13 cellular contexts compared by ENCODE assay signal in genomic region chr17:45292696-45293412, GRCh38. TPM values are rescaled to one million over a fixed set of nuclear protein-coding genes. Genes with fewer than 3 reads are reported as not detected.
DNase-seq lines count a peak whose midpoint lies in the region; TF ChIP-seq lines count a peak whose summit lies in the region.
"Had no signal": no experiment of that assay in that cellular context is flagged by ENCODE, and none has a peak within 500 bp of the region (broad histone marks: within the 10 kb centered on the region; RNA-seq: fewer than 3 reads in every experiment).

No MANE protein-coding gene starts in this region.

- peaks cover 75% of the 10 kb centered on the region for H3K4me1 Mint-ChIP-seq in activated T-cell treated with anti-CD3 and anti-CD28 coated beads, Interleukin-2, amount 50 U/mL, for 24 hours (ENCODE audit: low read depth)
- H3K4me1 Mint-ChIP-seq in brain, result peaks cover 94% of the 10 kb centered on the region

- no peak overlapping the region for H3K4ac ChIP-seq in mesenchymal stem cell (ENCODE audit: low read depth in 1 of 2, low read length in 2 of 2)

- H3K23ac ChIP-seq in mesenchymal stem cell (ENCODE audit: low read length in 2 of 2), result no peak overlapping the region

- no peak for TF ChIP-seq CTCF in brain (conservative IDR thresholded peaks at IDR 0.05)
- TF ChIP-seq CTCF in tibial artery (IDR thresholded peaks at IDR 0.05), result no peak

- H3K36me3 Mint-ChIP-seq in activated T-cell treated with anti-CD3 and anti-CD28 coated beads, Interleukin-2, amount 50 U/mL, for 24 hours (ENCODE audit: low read depth), result peaks cover 100% of the 10 kb centered on the region
- peaks cover 14% of the 10 kb centered on the region for H3K36me3 Mint-ChIP-seq in brain

- H3K27me3 ChIP-seq in mesenchymal stem cell (ENCODE audit: control insufficient read depth in 1 of 2, insufficient read depth in 1 of 2, low read length in 2 of 2), result no peaks in the 10 kb centered on the region
- H3K27me3 ChIP-seq in tibial artery, result no peaks in the 10 kb centered on the region

- H3K9me3 ChIP-seq in mesenchymal stem cell (ENCODE audit: control insufficient read depth, low read length), result no peaks in the 10 kb centered on the region
- no peaks in the 10 kb centered on the region for H3K9me3 ChIP-seq in tibial artery

- WGBS in mesenchymal stem cell, result 78% methylated on average over 12 of the region's 12 CpGs

- intact Hi-C loops in tibial artery (cut with DNase I; ENCODE audit: low total_unique reads), result no loop called here

- no peak overlapping the region for H2AFZ ChIP-seq in mesenchymal stem cell (ENCODE audit: low read depth, low read length)

- H3K4me2 ChIP-seq in mesenchymal stem cell (ENCODE audit: low read length, poor library complexity, severe bottlenecking), result peak overlapping the region; percentile 25

- no peak overlapping the region for H3K4me3 Mint-ChIP-seq in activated T-cell treated with anti-CD3 and anti-CD28 coated beads, Interleukin-2, amount 50 U/mL, for 24 hours
- peak overlapping the region in 1 of 5 experiments; percentile 30 for H3K4me3 Mint-ChIP-seq in brain
- H3K4me3 Mint-ChIP-seq: stimulated activated naive CD8-positive, alpha-beta T cell treated with anti-CD3 and anti-CD28 coated beads, Interleukin-15, amount 100 ng/mL, for 72 hours; T-helper 1 cell treated with Interleukin-12 subunit alpha and Interleukin-12 subunit beta and Interleukin-4 antibody, amounts not matched to agents 30 μg/mL and 1 μg/mL, for 36 hours had no signal

- peak overlapping the region in 1 of 2 experiments; percentile 29 for H3K4me3 ChIP-seq in mesenchymal stem cell (ENCODE audit: insufficient read depth in 1 of 2, low read depth in 1 of 2, low read length in 2 of 2)
- no peak overlapping the region for H3K4me3 ChIP-seq in tibial artery

- H2BK15ac ChIP-seq in mesenchymal stem cell (ENCODE audit: low read depth, poor library complexity, severe bottlenecking), result no peak overlapping the region

- peak overlapping the region; percentile 88 for H3K27ac Mint-ChIP-seq in activated T-cell treated with anti-CD3 and anti-CD28 coated beads, Interleukin-2, amount 50 U/mL, for 24 hours
- peak overlapping the region in 4 of 5 experiments; percentile 91 to 99 (median 98) for H3K27ac Mint-ChIP-seq in brain

- H3K9ac ChIP-seq in mesenchymal stem cell (ENCODE audit: low read length), result peak overlapping the region; percentile 7

- H3K9me3 Mint-ChIP-seq in activated T-cell treated with anti-CD3 and anti-CD28 coated beads, Interleukin-2, amount 50 U/mL, for 24 hours, result no peaks in the 10 kb centered on the region
- H3K9me3 Mint-ChIP-seq in brain, result no peaks in the 10 kb centered on the region
- H3K9me3 Mint-ChIP-seq: stimulated activated naive CD8-positive, alpha-beta T cell treated with anti-CD3 and anti-CD28 coated beads, Interleukin-15, amount 100 ng/mL, for 72 hours; T-helper 1 cell treated with Interleukin-12 subunit alpha and Interleukin-12 subunit beta and Interleukin-4 antibody, amounts not matched to agents 30 μg/mL and 1 μg/mL, for 36 hours had no signal

- peak overlapping the region; percentile 40 for H3K27ac ChIP-seq in mesenchymal stem cell (ENCODE audit: low read length, poor library complexity, severe bottlenecking)
- H3K27ac ChIP-seq in tibial artery, result peak overlapping the region; percentile 71 to 78
- H3K27ac ChIP-seq: HL-60 had no signal

- H2AK5ac ChIP-seq in mesenchymal stem cell (ENCODE audit: low read length, severe bottlenecking), result peak overlapping the region; percentile 24

- H3K4me1 ChIP-seq in mesenchymal stem cell (ENCODE audit: control insufficient read depth, insufficient read depth, low read depth, low read length) (peaks cover 47% of the 10 kb centered on the region), tibial artery (peaks cover 0 to 81% (median 59%) of the 10 kb centered on the region in 4 donors)

- no peaks in the 10 kb centered on the region for H3K79me1 ChIP-seq in mesenchymal stem cell (replicated peaks; ENCODE audit: low read length, poor library complexity, severe bottlenecking)

- peak overlapping the region in 1 of 2 experiments; percentile 90 for H3K18ac ChIP-seq in mesenchymal stem cell (ENCODE audit: low read depth in 1 of 2, low read length in 2 of 2)

- no peak overlapping the region for H2BK5ac ChIP-seq in mesenchymal stem cell (ENCODE audit: low read depth, low read length, poor library complexity, severe bottlenecking)

- peak overlapping the region in 1 of 2 experiments; percentile 30 for H3K14ac ChIP-seq in mesenchymal stem cell (ENCODE audit: low read length in 2 of 2)

- no peak overlapping the region for H4K8ac ChIP-seq in mesenchymal stem cell (ENCODE audit: low read length)

- DNase-seq in activated T-cell treated with anti-CD3 and anti-CD28 coated beads, Interleukin-2, amount 50 U/mL, for 24 hours, result no peak
- DNase-seq in activated T-cell treated with anti-CD3 and anti-CD28 coated beads for 4 hours (no peak), mesenchymal stem cell (no peak), tibial artery (no peak), SIG-M5 treated with dmso at 0.1 percent for 504 hours (lab: John Stamatoyannopoulos, UW; ENCODE audit: unreplicated experiment) (no peak), COR-L47 (lab: John Stamatoyannopoulos, UW) (no peak), NAMALWA (ENCODE audit: low spot score) (no peak)
- DNase-seq: NCI-H2107; stimulated activated naive CD8-positive, alpha-beta T cell treated with anti-CD3 and anti-CD28 coated beads, Interleukin-15, amount 100 ng/mL, for 72 hours had no signal

- peaks cover 24 to 44% of the 10 kb centered on the region in 2 experiments for H3K36me3 ChIP-seq in mesenchymal stem cell (ENCODE audit: control insufficient read depth in 1 of 2, insufficient read depth in 2 of 2, low read depth in 1 of 2, low read length in 2 of 2)
- peaks cover 2 to 26% (median 23%) of the 10 kb centered on the region in 3 donors for H3K36me3 ChIP-seq in tibial artery

- H2BK12ac ChIP-seq in mesenchymal stem cell (ENCODE audit: low read length in 2 of 2), result peak overlapping the region; percentile 56 to 87

- no peak overlapping the region for H2BK120ac ChIP-seq in mesenchymal stem cell (ENCODE audit: low read depth, low read length)

- H3K27me3 Mint-ChIP-seq in activated T-cell treated with anti-CD3 and anti-CD28 coated beads, Interleukin-2, amount 50 U/mL, for 24 hours, result no peaks in the 10 kb centered on the region
- no peaks in the 10 kb centered on the region for H3K27me3 Mint-ChIP-seq in brain
- H3K27me3 Mint-ChIP-seq: stimulated activated naive CD8-positive, alpha-beta T cell treated with anti-CD3 and anti-CD28 coated beads, Interleukin-15, amount 100 ng/mL, for 72 hours had no signal

- H4K91ac ChIP-seq in mesenchymal stem cell (ENCODE audit: low read length), result peak overlapping the region; percentile 19

RNA-seq across cellular contexts. Expression of gene MAP3K14, which starts 24.0 kb away (rescaled TPM):
- 6.8 TPM for polyA plus RNA-seq in brain (ENCODE audit: insufficient read depth, low read depth, low replicate concordance)
- 1.1 TPM for polyA plus RNA-seq in mesenchymal stem cell (2013, experiment 1 of 2)
- polyA plus RNA-seq in mesenchymal stem cell (2013, experiment 2 of 2), result 1.4 TPM

RNA-seq across cellular contexts. Expression of gene SPATA32, which starts 31.0 kb away (rescaled TPM):
- polyA plus RNA-seq in brain (ENCODE audit: insufficient read depth, low read depth, low replicate concordance), result not detected
- not detected for polyA plus RNA-seq in mesenchymal stem cell (2013, experiment 1 of 2)
- polyA plus RNA-seq in mesenchymal stem cell (2013, experiment 2 of 2), result not detected
- polyA plus RNA-seq: aorta had no signal
